Comparison of ENCODE assay signal across 15 cellular contexts in genomic region chr1:107626075-107626796, GRCh38.
DNase-seq lines count a peak whose midpoint lies in the region; ATAC-seq and TF ChIP-seq lines count a peak whose summit lies in the region.
"Had no signal": no experiment of that assay in that cellular context is flagged by ENCODE, and none has a peak within 500 bp of the region (broad histone marks: within the 10 kb centered on the region; RNA-seq: fewer than 3 reads in every experiment).

No MANE protein-coding gene starts in this region.

- peaks cover 6% of the 10 kb centered on the region for H3K4me1 Mint-ChIP-seq in activated T-helper 17 cell treated with anti-CD3 and anti-CD28 coated beads, Interleukin-2, amount 50 U/mL, for 72 hours
- H3K4me1 Mint-ChIP-seq: CD4-positive, alpha-beta memory T cell had no signal

- H3K27ac ChIP-seq in SK-N-MC (peak overlapping the region; percentile 28), mesodermal cell (ENCODE audit: low read depth, low read length, severe bottlenecking) (peak overlapping the region; percentile 34), vagina (peak overlapping the region; percentile 4)

- intact Hi-C loops in vagina (cut with DNase I): no loop called here

- H3K4me1 ChIP-seq in mesodermal cell (ENCODE audit: control insufficient read depth, insufficient read depth, low read length, poor library complexity, severe bottlenecking) (no peaks in the 10 kb centered on the region), vagina (peaks cover 48% of the 10 kb centered on the region)

- H3K4me3 ChIP-seq in SK-N-MC (no peak overlapping the region; the same call in 1 of the 2 replicates), mesodermal cell (ENCODE audit: extremely low read depth, insufficient read depth, low read length, poor library complexity, severe bottlenecking) (no peak overlapping the region), vagina (no peak overlapping the region)

- H3K9me3 Mint-ChIP-seq in activated T-helper 17 cell treated with anti-CD3 and anti-CD28 coated beads, Interleukin-2, amount 50 U/mL, for 72 hours: no peaks in the 10 kb centered on the region
- H3K9me3 Mint-ChIP-seq: CD4-positive, alpha-beta memory T cell; immature natural killer cell had no signal

- H3K4me3 Mint-ChIP-seq in activated T-helper 17 cell treated with anti-CD3 and anti-CD28 coated beads, Interleukin-2, amount 50 U/mL, for 72 hours: no peak overlapping the region
- H3K4me3 Mint-ChIP-seq: CD4-positive, alpha-beta memory T cell; immature natural killer cell had no signal

- no peak overlapping the region for H3K27ac Mint-ChIP-seq in activated T-helper 17 cell treated with anti-CD3 and anti-CD28 coated beads, Interleukin-2, amount 50 U/mL, for 72 hours
- H3K27ac Mint-ChIP-seq: CD4-positive, alpha-beta memory T cell had no signal

- no peak overlapping the region for H3K9ac ChIP-seq in SK-N-MC (ENCODE audit: insufficient read length)

- 83 to 100% methylated on average over 1 of the region's 2 CpGs for WGBS in mesodermal cell (ENCODE audit: insufficient coverage in 2 of 2), 2 experiments

- peak; percentile 67 for ATAC-seq in GM21360 (IDR thresholded peaks at IDR 0.05; ENCODE audit: unreplicated experiment)
- no peak for ATAC-seq in activated T-helper 17 cell treated with anti-CD3 and anti-CD28 coated beads, Interleukin-2, amount 50 U/mL, for 72 hours (replicated peaks)

- no peaks in the 10 kb centered on the region for H3K9me3 ChIP-seq in SK-N-MC (ENCODE audit: low read depth, low read length)
- H3K9me3 ChIP-seq in mesodermal cell (ENCODE audit: control insufficient read depth, low read length): no peaks in the 10 kb centered on the region
- H3K9me3 ChIP-seq in vagina: no peaks in the 10 kb centered on the region

- no peaks in the 10 kb centered on the region for H3K27me3 ChIP-seq in vagina

- TF ChIP-seq POLR2A in vagina (IDR thresholded peaks at IDR 0.05): no peak

- no peak for TF ChIP-seq CTCF in vagina (IDR thresholded peaks at IDR 0.05)

- no peaks in the 10 kb centered on the region for H3K36me3 ChIP-seq in SK-N-MC (ENCODE audit: insufficient read depth, low read length)
- H3K36me3 ChIP-seq in mesodermal cell (ENCODE audit: control insufficient read depth, insufficient read depth, low read length): no peaks in the 10 kb centered on the region
- no peaks in the 10 kb centered on the region for H3K36me3 ChIP-seq in vagina

- DNase-seq in SK-N-MC (ENCODE audit: low read depth, low spot score): no peak
- no peak for DNase-seq in vagina (ENCODE audit: extremely low spot score in 2 of 2)
- no peak for DNase-seq in HUDEP-2 (lab: John Stamatoyannopoulos, UW; ENCODE audit: unreplicated experiment in 76 of 76)
- no peak for DNase-seq in DMS153 treated with DMSO at 0.1 percent for 48 hours (lab: John Stamatoyannopoulos, UW; ENCODE audit: unreplicated experiment)
- DNase-seq: activated CD4-positive, alpha-beta T cell treated with anti-CD3 and anti-CD28 coated beads for 48 hours; activated T-cell treated with anti-CD3 and anti-CD28 coated beads, Interleukin-2, amount 50 U/mL, for 48 hours; CD4-positive, alpha-beta memory T cell; immature natural killer cell; NCI-H1436 treated with DMSO at 0.1 percent for 48 hours; NCI-H524; stimulated activated CD4-positive, alpha-beta T cell treated with anti-CD3 and anti-CD28 coated beads, Interleukin-2, amount 100 ng/mL, for 48 hours; T-helper 2 cell had no signal

- no peaks in the 10 kb centered on the region for H3K27me3 Mint-ChIP-seq in activated T-helper 17 cell treated with anti-CD3 and anti-CD28 coated beads, Interleukin-2, amount 50 U/mL, for 72 hours
- H3K27me3 Mint-ChIP-seq: CD4-positive, alpha-beta memory T cell had no signal

- no peaks in the 10 kb centered on the region for H3K36me3 Mint-ChIP-seq in activated T-helper 17 cell treated with anti-CD3 and anti-CD28 coated beads, Interleukin-2, amount 50 U/mL, for 72 hours (ENCODE audit: low read depth)
- H3K36me3 Mint-ChIP-seq: CD4-positive, alpha-beta memory T cell had no signal
